Comparison of ENCODE assay signal across 17 cellular contexts in the genomic region with DNA sequence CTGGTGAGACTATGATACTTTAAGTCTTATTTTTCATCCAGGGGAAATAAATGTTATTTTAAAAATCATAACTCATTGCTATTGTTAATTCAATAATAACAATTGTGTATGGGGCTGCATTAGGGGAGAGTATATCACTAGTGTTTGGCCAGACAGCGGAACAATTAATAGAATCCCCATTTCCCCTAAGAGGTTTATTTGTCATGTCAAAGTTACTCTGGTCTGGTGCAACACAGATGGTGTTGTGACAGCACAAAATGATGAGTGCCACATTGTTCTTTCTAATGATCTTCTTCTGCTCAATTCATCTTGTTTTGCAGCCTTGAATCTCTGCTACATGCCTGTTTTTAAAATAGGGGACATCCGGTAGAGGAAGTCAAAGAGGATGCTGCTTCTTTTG.
DNase-seq lines count a peak whose midpoint lies in the region; ATAC-seq and TF ChIP-seq lines count a peak whose summit lies in the region.
"Had no signal": no experiment of that assay in that cellular context is flagged by ENCODE, and none has a peak within 500 bp of the region (broad histone marks: within the 10 kb centered on the region; RNA-seq: fewer than 3 reads in every experiment).

No MANE protein-coding gene starts in this region.

- no peak overlapping the region for H3K56ac ChIP-seq in H9 (ENCODE audit: insufficient read length, low read depth, low read length)
- no peak overlapping the region for H3K56ac ChIP-seq in mesendoderm (ENCODE audit: low read length)

- no peak overlapping the region for H3K9ac ChIP-seq in H9 (ENCODE audit: extremely low read depth, insufficient read length, low read length)
- H3K9ac ChIP-seq in mesendoderm (ENCODE audit: low read length), result no peak overlapping the region

- DNase-seq in H9 (no peak), NCI-H82 (lab: John Stamatoyannopoulos, UW) (peak; percentile 83), dermis microvascular lymphatic vessel endothelial cell (ENCODE audit: low read depth in 2 of 2) (peak; percentile 15 to 24), mesendoderm (no peak), WTC11 (ENCODE audit: low spot score) (no peak), erythroblast (lab: John Stamatoyannopoulos, UW) (no peak)
- DNase-seq in CD8-positive, alpha-beta memory T cell, result no peak
- DNase-seq: Calu3, DMS79 treated with DMSO at 0.1 percent for 48 hours, GF-D8, KG1, NCI-H1105 treated with DMSO at 0.1 percent for 48 hours, NCI-H146, NCI-H2029, NCI-H510A treated with DMSO at 0.1 percent for 48 hours had no signal

- CTCF ChIA-PET in WTC11 (lab: Charles Lee), result no interaction called here
- CTCF ChIA-PET in CD8-positive, alpha-beta memory T cell (lab: Charles Lee), result no interaction called here

- H3K36me3 Mint-ChIP-seq in H9 (ENCODE audit: insufficient read depth in 1 of 3, low read depth in 3 of 3), result peaks cover 0 to 6% (median 6%) of the 10 kb centered on the region in 3 experiments; a peak in 4 of 7 replicates
- peaks cover 2% of the 10 kb centered on the region; the same call in 1 of the 2 replicates for H3K36me3 Mint-ChIP-seq in WTC11
- no peaks in the 10 kb centered on the region for H3K36me3 Mint-ChIP-seq in CD8-positive, alpha-beta memory T cell
- H3K36me3 Mint-ChIP-seq: CD14-positive monocyte had no signal

- H3K9me3 ChIP-seq in H9 (ENCODE audit: control insufficient read depth, low read depth, low read length), result no peaks in the 10 kb centered on the region
- no peaks in the 10 kb centered on the region for H3K9me3 ChIP-seq in CD8-positive, alpha-beta memory T cell (ENCODE audit: low read length)

- H3K4me1 Mint-ChIP-seq in H9 (peaks cover 17 to 18% of the 10 kb centered on the region in 2 experiments), WTC11 (peaks cover 31% of the 10 kb centered on the region)
- H3K4me1 Mint-ChIP-seq in CD8-positive, alpha-beta memory T cell, result no peaks in the 10 kb centered on the region
- H3K4me1 Mint-ChIP-seq: CD14-positive monocyte had no signal

- peaks cover 0 to 8% of the 10 kb centered on the region in 2 experiments; a peak in 4 of 5 replicates for H3K9me3 Mint-ChIP-seq in H9
- H3K9me3 Mint-ChIP-seq in WTC11, result peaks cover 14% of the 10 kb centered on the region
- H3K9me3 Mint-ChIP-seq in CD8-positive, alpha-beta memory T cell, result peaks cover 0 to 16% (median 5%) of the 10 kb centered on the region in 5 donors

- POLR2A ChIA-PET in WTC11 (lab: Charles Lee), result no interaction called here
- POLR2A ChIA-PET in CD8-positive, alpha-beta memory T cell (lab: Charles Lee), result no interaction called here

- peak overlapping the region; percentile 36 for H2BK120ac ChIP-seq in H9 (ENCODE audit: low read depth, low read length, poor library complexity, severe bottlenecking)
- H2BK120ac ChIP-seq in mesendoderm (ENCODE audit: low read depth, low read length), result peak overlapping the region; percentile 45

- no peak overlapping the region for H3K4me3 ChIP-seq in mesendoderm (ENCODE audit: low read length)
- no peak overlapping the region for H3K4me3 ChIP-seq in CD8-positive, alpha-beta memory T cell (ENCODE audit: low read length)
- H3K4me3 ChIP-seq: MG63 had no signal

- H3K18ac ChIP-seq in H9 (ENCODE audit: insufficient read length, low read depth, low read length), result no peak overlapping the region
- peak overlapping the region; percentile 80 for H3K18ac ChIP-seq in mesendoderm (ENCODE audit: low read length)

- no peak overlapping the region for H3K14ac ChIP-seq in H9 (ENCODE audit: insufficient read depth, low read length)

- no peaks in the 10 kb centered on the region for H3K23me2 ChIP-seq in H9 (ENCODE audit: insufficient read length, low read depth, low read length, poor library complexity, severe bottlenecking)

- H3K23ac ChIP-seq in H9 (ENCODE audit: insufficient read length, low read depth, low read length) (no peak overlapping the region), mesendoderm (ENCODE audit: low read length) (no peak overlapping the region)

- H2BK15ac ChIP-seq in H9 (ENCODE audit: low read depth, low read length) (no peak overlapping the region), mesendoderm (replicated peaks; ENCODE audit: low read depth) (no peak overlapping the region)

- H3K4me2 ChIP-seq in H9 (ENCODE audit: insufficient read depth, insufficient read length, low read length) (no peak overlapping the region), mesendoderm (ENCODE audit: low read length) (no peak overlapping the region)

- H3K79me1 ChIP-seq in H9 (ENCODE audit: insufficient read depth, low read depth, low read length, poor library complexity, severe bottlenecking) (no peaks in the 10 kb centered on the region), mesendoderm (ENCODE audit: low read length) (no peaks in the 10 kb centered on the region)

- no peak overlapping the region for H3T11ph ChIP-seq in H9 (ENCODE audit: low read length)

- H3K27me3 ChIP-seq in H9 (ENCODE audit: insufficient read depth, low read length) (no peaks in the 10 kb centered on the region), mesendoderm (ENCODE audit: insufficient read depth, low read length, poor library complexity) (no peaks in the 10 kb centered on the region)
- H3K27me3 ChIP-seq in CD8-positive, alpha-beta memory T cell (ENCODE audit: insufficient read depth, low read length, poor library complexity, severe bottlenecking), result no peaks in the 10 kb centered on the region
- H3K27me3 ChIP-seq: MG63 had no signal

- H2AFZ ChIP-seq in H9 (ENCODE audit: low read length), result no peak overlapping the region

- no peak for TF ChIP-seq POLR2A in erythroblast (IDR thresholded peaks at IDR 0.05; ENCODE audit: low read length)

- TF ChIP-seq CTCF in H9 (conservative IDR thresholded peaks at IDR 0.05) (no peak), WTC11 (IDR thresholded peaks at IDR 0.05) (no peak)

- H4K8ac ChIP-seq in H9 (replicated peaks; ENCODE audit: insufficient read length, low read depth, low read length), result no peak overlapping the region
- no peak overlapping the region for H4K8ac ChIP-seq in mesendoderm (ENCODE audit: low read depth, low read length)

- no peaks in the 10 kb centered on the region for H3K27me3 Mint-ChIP-seq in H9 (ENCODE audit: low read depth)
- H3K27me3 Mint-ChIP-seq in WTC11 (ENCODE audit: low read depth), result no peaks in the 10 kb centered on the region
- no peaks in the 10 kb centered on the region for H3K27me3 Mint-ChIP-seq in CD8-positive, alpha-beta memory T cell

- H3K79me2 ChIP-seq in H9 (ENCODE audit: insufficient read depth, low read length) (no peaks in the 10 kb centered on the region), mesendoderm (ENCODE audit: control insufficient read depth, insufficient read depth, low read length) (no peaks in the 10 kb centered on the region)

- H3K4ac ChIP-seq in H9 (ENCODE audit: low read depth, low read length) (no peak overlapping the region), mesendoderm (ENCODE audit: low read depth, low read length) (no peak overlapping the region)

- H3K4me1 ChIP-seq in H9 (ENCODE audit: insufficient read depth, low read length) (no peaks in the 10 kb centered on the region; the same call in 1 of the 2 replicates), mesendoderm (ENCODE audit: control insufficient read depth, low read depth, low read length) (no peaks in the 10 kb centered on the region)
- H3K4me1 ChIP-seq in CD8-positive, alpha-beta memory T cell (ENCODE audit: insufficient read depth, low read length), result no peaks in the 10 kb centered on the region

- H4K20me1 ChIP-seq in H9 (ENCODE audit: control insufficient read depth, insufficient read depth, insufficient read length), result no peaks in the 10 kb centered on the region

- H2BK5ac ChIP-seq in H9 (ENCODE audit: insufficient read length, low read length) (no peak overlapping the region), mesendoderm (ENCODE audit: low read length) (no peak overlapping the region)

- H3K27ac Mint-ChIP-seq in H9, result peak overlapping the region in 1 of 3 experiments; percentile 31; a peak in 2 of 7 replicates
- no peak overlapping the region for H3K27ac Mint-ChIP-seq in WTC11
- no peak overlapping the region for H3K27ac Mint-ChIP-seq in CD8-positive, alpha-beta memory T cell
- H3K27ac Mint-ChIP-seq: CD14-positive monocyte had no signal

- H2AK5ac ChIP-seq in H9 (ENCODE audit: insufficient read length, low read length), result no peak overlapping the region
- no peak overlapping the region for H2AK5ac ChIP-seq in mesendoderm (ENCODE audit: low read length)

- no peak overlapping the region for H4K91ac ChIP-seq in H9 (ENCODE audit: insufficient read length, low read depth, low read length)

- H2BK12ac ChIP-seq in H9 (ENCODE audit: insufficient read length, low read depth, low read length), result no peak overlapping the region

- no peak overlapping the region for H4K5ac ChIP-seq in H9 (ENCODE audit: insufficient read length, low read depth, low read length)
- H4K5ac ChIP-seq in mesendoderm (ENCODE audit: low read length), result no peak overlapping the region

- H2BK20ac ChIP-seq in H9 (ENCODE audit: low read depth, low read length, poor library complexity, severe bottlenecking), result no peak overlapping the region

- ATAC-seq in WTC11, result no peak

- H3K4me3 Mint-ChIP-seq in H9 (no peak overlapping the region), WTC11 (no peak overlapping the region)
- H3K4me3 Mint-ChIP-seq in CD8-positive, alpha-beta memory T cell, result no peak overlapping the region
- H3K4me3 Mint-ChIP-seq: CD14-positive monocyte had no signal

- WGBS in H9 (ENCODE audit: extremely low coverage, insufficient read length, low lambda C conversion rate), result no CpG with 5 or more reads among the region's 2 CpGs
- WGBS in mesendoderm (ENCODE audit: extremely low coverage, insufficient coverage, low lambda C conversion rate), result no CpG with 5 or more reads among the region's 2 CpGs

- no peak overlapping the region for H3K27ac ChIP-seq in H9 (ENCODE audit: insufficient read length, low read depth, low read length)
- H3K27ac ChIP-seq in mesendoderm (ENCODE audit: low read depth, low read length), result no peak overlapping the region
- no peak overlapping the region for H3K27ac ChIP-seq in CD8-positive, alpha-beta memory T cell (ENCODE audit: low read depth, low read length)

- no peaks in the 10 kb centered on the region for H3K36me3 ChIP-seq in mesendoderm (ENCODE audit: control insufficient read depth, insufficient read depth, low read length)
- H3K36me3 ChIP-seq in CD8-positive, alpha-beta memory T cell (ENCODE audit: insufficient read depth, low read length), result no peaks in the 10 kb centered on the region
- H3K36me3 ChIP-seq: MG63 had no signal

TF ChIP-seq in WTC11, 78 proteins besides CTCF, POLR2A, EP300 and RAD21 (continues in another document):
- TF ChIP-seq RORB (CRISPR knock-in tag; IDR thresholded peaks at IDR 0.05) (no peak), FOXP1 (CRISPR knock-in tag; IDR thresholded peaks at IDR 0.05; ENCODE audit: borderline replicate concordance) (no peak), NR1H2 (CRISPR knock-in tag; IDR thresholded peaks at IDR 0.05) (no peak), GABPB1 (CRISPR knock-in tag; IDR thresholded peaks at IDR 0.05) (no peak), ZMAT4 (CRISPR knock-in tag; IDR thresholded peaks at IDR 0.05) (no peak), NFYB (CRISPR knock-in tag; conservative IDR thresholded peaks at IDR 0.05; ENCODE audit: low read depth) (no peak)

Comparison
In these comparisons a context has a peak if more than half of its experiments do, and no peak if none do; other contexts are left out.
1. DNase-seq: peak in NCI-H82 (single experiment) and dermis microvascular lymphatic vessel endothelial cell (2 of 2); none in H9 (single experiment), mesendoderm (single experiment), WTC11 (single experiment), erythroblast (0 of 2) and CD8-positive, alpha-beta memory T cell (0 of 5).